ENCODE assay signal across 9 cellular contexts in genomic region chr10:90862908-90863514, GRCh38. TPM values are rescaled to one million over a fixed set of nuclear protein-coding genes. Genes with fewer than 3 reads are reported as not detected.
DNase-seq lines count a peak whose midpoint lies in the region; ATAC-seq and TF ChIP-seq lines count a peak whose summit lies in the region.
"Had no signal": no experiment of that assay in that cellular context is flagged by ENCODE, and none has a peak within 500 bp of the region (broad histone marks: within the 10 kb centered on the region; RNA-seq: fewer than 3 reads in every experiment).

No MANE protein-coding gene starts in this region.

- no peak overlapping the region for H3K27ac ChIP-seq in C4-2B
- no peak overlapping the region for H3K27ac ChIP-seq in lower lobe of right lung

- ATAC-seq in lower lobe of right lung = no peak
- no peak for ATAC-seq in HG02981 (IDR thresholded peaks at IDR 0.05; ENCODE audit: unreplicated experiment)

- peaks cover 6% of the 10 kb centered on the region for H3K4me1 ChIP-seq in lower lobe of right lung

- no peak for DNase-seq in HFF-Myc (ENCODE audit: extremely low read depth, low read depth)
- DNase-seq in astrocyte of the hippocampus (ENCODE audit: low read depth, low spot score) = peak; percentile 61
- no peak for DNase-seq in lower lobe of right lung
- DNase-seq in DMS153 (lab: John Stamatoyannopoulos, UW) = no peak
- no peak for DNase-seq in stimulated activated CD8-positive, alpha-beta memory T cell treated with anti-CD3 and anti-CD28 coated beads, Interleukin-4, amount 100 ng/mL, for 48 hours
- DNase-seq in islet precursor cell = no peak

- TF ChIP-seq CTCF in C4-2B (conservative IDR thresholded peaks at IDR 0.05) (peak; percentile 90), HFF-Myc (IDR thresholded peaks at IDR 0.05; ENCODE audit: low read depth, low read length, missing control alignments) (peak; percentile 66), lower lobe of right lung (IDR thresholded peaks at IDR 0.05) (peak; percentile 65)

- peaks cover 13% of the 10 kb centered on the region for H3K27me3 ChIP-seq in lower lobe of right lung (ENCODE audit: low read depth)

- H3K4me3 ChIP-seq in HFF-Myc (replicated peaks; ENCODE audit: low read depth, low read length) = no peak overlapping the region
- H3K4me3 ChIP-seq in lower lobe of right lung = no peak overlapping the region

- intact Hi-C loops in lower lobe of right lung (cut with DNase I) = no loop called here

- H3K9me3 ChIP-seq in lower lobe of right lung = no peaks in the 10 kb centered on the region

- no peaks in the 10 kb centered on the region for H3K36me3 ChIP-seq in lower lobe of right lung

RNA-seq across cellular contexts. Expression of gene HTR7, which starts 5.2 kb away (rescaled TPM):
- 0.32 TPM for total RNA-seq in lower lobe of right lung

RNA-seq across cellular contexts. Expression of gene RPP30, which starts 8.8 kb away (rescaled TPM):
- total RNA-seq in lower lobe of right lung = 28.2 TPM

RNA-seq across cellular contexts. Expression of gene ANKRD1, which starts 57.9 kb away (rescaled TPM):
- total RNA-seq in lower lobe of right lung = 47.5 TPM
- total RNA-seq: subcutaneous adipose tissue had no signal
